Comparison of ENCODE assay signal across 24 cellular contexts in the genomic region with DNA sequence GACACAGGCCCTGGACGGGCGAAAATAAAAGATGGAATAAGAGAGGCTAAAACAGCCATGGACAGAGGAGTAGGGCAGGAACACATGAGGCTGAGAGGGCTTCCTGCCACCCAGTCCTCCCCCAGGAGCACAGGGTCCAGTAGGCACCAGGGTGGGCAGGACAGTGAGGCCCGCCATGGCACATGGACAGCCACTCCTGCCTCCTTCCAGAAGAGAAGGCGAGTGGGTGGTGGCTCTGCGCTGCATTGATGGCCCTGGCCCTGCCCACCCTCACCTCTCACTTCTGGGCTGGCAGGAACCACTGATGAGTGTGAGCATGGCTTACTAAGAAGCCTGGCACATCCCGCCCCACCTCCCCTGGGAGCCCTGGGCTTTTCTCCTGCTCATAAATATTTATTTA. TPM values are rescaled to one million over a fixed set of nuclear protein-coding genes. Genes with fewer than 3 reads are reported as not detected.
"Had no signal": no experiment of that assay in that cellular context is flagged by ENCODE, and none has a peak within 500 bp of the region (broad histone marks: within the 10 kb centered on the region; RNA-seq: fewer than 3 reads in every experiment).

No MANE protein-coding gene starts in this region.

- H3K27ac ChIP-seq: brain microvascular endothelial cell, cardiac muscle cell, Peyer's patch, RWPE1, SJSA1 had no signal

- H3K4me1 ChIP-seq: Peyer's patch, SJSA1 had no signal

- H3K36me3 ChIP-seq: brain microvascular endothelial cell, cardiac muscle cell, SJSA1 had no signal

- H3K9me3 Mint-ChIP-seq: activated B cell treated with CpG ODN at 0.5 μM for 24 hours; activated CD4-positive, alpha-beta memory T cell treated with anti-CD3 and anti-CD28 coated beads for 36 hours; activated CD4-positive, alpha-beta T cell treated with anti-CD3 and anti-CD28 coated beads, Interleukin-2, amount 10 ng/mL, durations not matched to agents 7 days and 5 days; activated T-helper 2 cell treated with anti-CD3 and anti-CD28 coated beads, Interferon-gamma antibody, Interleukin-2, Interleukin-4, amounts not matched to agents 10 μg/mL and 5 μg/mL and 100 μg/mL, durations not matched to agents 14 hours and 24 hours and 36 hours; T-helper 1 cell treated with Interleukin-12 subunit alpha and Interleukin-12 subunit beta and Interleukin-4 antibody, amounts not matched to agents 30 μg/mL and 1 μg/mL, for 36 hours had no signal

- H3K27me3 Mint-ChIP-seq: activated CD4-positive, alpha-beta memory T cell treated with anti-CD3 and anti-CD28 coated beads for 36 hours; activated CD4-positive, alpha-beta T cell treated with anti-CD3 and anti-CD28 coated beads, Interleukin-2, amount 10 ng/mL, durations not matched to agents 7 days and 5 days had no signal

- H3K4me1 Mint-ChIP-seq: activated B cell treated with CpG ODN at 0.5 μM for 24 hours; activated CD4-positive, alpha-beta T cell treated with anti-CD3 and anti-CD28 coated beads, Interleukin-2, amount 10 ng/mL, durations not matched to agents 7 days and 5 days had no signal

- H3K27ac Mint-ChIP-seq: activated B cell treated with CpG ODN at 0.5 μM for 24 hours; activated CD4-positive, alpha-beta memory T cell treated with anti-CD3 and anti-CD28 coated beads for 36 hours; activated CD4-positive, alpha-beta T cell treated with anti-CD3 and anti-CD28 coated beads, Interleukin-2, amount 10 ng/mL, durations not matched to agents 7 days and 5 days; activated T-helper 2 cell treated with anti-CD3 and anti-CD28 coated beads, Interferon-gamma antibody, Interleukin-2, Interleukin-4, amounts not matched to agents 10 μg/mL and 5 μg/mL and 100 μg/mL, durations not matched to agents 14 hours and 24 hours and 36 hours; T-helper 1 cell treated with Interleukin-12 subunit alpha and Interleukin-12 subunit beta and Interleukin-4 antibody, amounts not matched to agents 30 μg/mL and 1 μg/mL, for 36 hours had no signal

- H3K27me3 ChIP-seq: brain microvascular endothelial cell, cardiac muscle cell, Peyer's patch, SJSA1 had no signal

- H3K4me3 ChIP-seq: cardiac muscle cell, Peyer's patch, SJSA1 had no signal

- H3K9me3 ChIP-seq: Peyer's patch, SJSA1 had no signal

- DNase-seq: activated B cell treated with CpG ODN at 0.5 μM for 24 hours; activated CD4-positive, alpha-beta memory T cell treated with anti-CD3 and anti-CD28 coated beads for 36 hours; activated CD4-positive, alpha-beta T cell treated with anti-CD3 and anti-CD28 coated beads, Interleukin-2, amount 10 ng/mL, durations not matched to agents 7 days and 5 days; activated gamma-delta T cell treated with Interleukin-2 at 50 U/mL for 16 hours; activated naive CD4-positive, alpha-beta T cell treated with anti-CD3 and anti-CD28 coated beads, Interleukin-2, amount 50 U/mL, for 16 hours; activated T-cell treated with anti-CD3 and anti-CD28 coated beads for 4 hours; activated T-cell treated with anti-CD3 and anti-CD28 coated beads, Interleukin-2, amount 50 U/mL, for 48 hours; amygdala; brain microvascular endothelial cell; cerebellar nuclear complex; Kasumi-1; NCI-H1105 treated with DMSO at 0.1 percent for 48 hours; NCI-H146; NCI-H187 treated with DMSO at 0.1 percent for 48 hours; NCI-H2081 treated with DMSO at 0.1 percent for 48 hours; NCI-H446; NCI-H524; Peyer's patch; SHP77 had no signal

- H3K4me3 Mint-ChIP-seq: activated B cell treated with CpG ODN at 0.5 μM for 24 hours; activated CD4-positive, alpha-beta memory T cell treated with anti-CD3 and anti-CD28 coated beads for 36 hours; activated CD4-positive, alpha-beta T cell treated with anti-CD3 and anti-CD28 coated beads, Interleukin-2, amount 10 ng/mL, durations not matched to agents 7 days and 5 days; T-helper 1 cell treated with Interleukin-12 subunit alpha and Interleukin-12 subunit beta and Interleukin-4 antibody, amounts not matched to agents 30 μg/mL and 1 μg/mL, for 36 hours had no signal

RNA-seq across cellular contexts. Expression of a gene that starts 51.2 kb away (rescaled TPM):
- total RNA-seq: activated B cell treated with CpG ODN at 0.5 μM for 24 hours, SJSA1 had no signal
